2 cellular contexts compared by ENCODE assay signal in the genomic region with DNA sequence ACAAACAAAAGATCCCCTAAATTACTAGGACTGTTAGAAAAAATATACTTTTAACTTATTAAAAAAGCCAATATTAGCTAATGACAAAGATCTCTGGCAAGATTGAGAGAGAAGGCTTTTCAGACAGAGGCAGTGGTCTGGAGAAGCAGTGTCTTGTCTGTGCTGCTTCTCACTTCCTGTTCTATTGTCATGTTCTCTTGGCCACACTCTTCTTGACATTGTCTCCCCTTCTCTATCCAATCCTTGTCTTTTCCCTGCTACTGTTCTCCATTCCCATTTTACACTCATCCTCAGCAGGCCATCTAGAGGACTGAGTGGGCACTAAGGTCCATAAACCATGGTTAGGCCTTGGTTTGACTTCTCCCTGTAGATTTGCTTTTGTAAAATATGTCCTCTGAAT.
TF ChIP-seq lines count a peak whose summit lies in the region.

No MANE protein-coding gene starts in this region.

TF ChIP-seq in WTC11, 78 proteins besides CTCF, POLR2A, EP300 and RAD21 (continued from another document):
- no peak for TF ChIP-seq STAT6 (CRISPR knock-in tag; conservative IDR thresholded peaks at IDR 0.05; ENCODE audit: low read depth)
- no peak for TF ChIP-seq CREM (CRISPR knock-in tag; IDR thresholded peaks at IDR 0.05)
- TF ChIP-seq ELF4 (CRISPR knock-in tag; IDR thresholded peaks at IDR 0.05; ENCODE audit: low read depth), result no peak

TF ChIP-seq in SK-N-SH, 30 proteins besides CTCF, POLR2A, EP300 and RAD21 (continued from another document):
- no peak for TF ChIP-seq USF2 (IDR thresholded peaks at IDR 0.05; ENCODE audit: borderline replicate concordance, low read depth, low read length)
- TF ChIP-seq YY1 (IDR thresholded peaks at IDR 0.05; ENCODE audit: low read depth), result no peak
- TF ChIP-seq SMC3 (IDR thresholded peaks at IDR 0.05; ENCODE audit: low read depth, low read length), result no peak
- TF ChIP-seq RXRA (IDR thresholded peaks at IDR 0.05; ENCODE audit: borderline replicate concordance, low read depth), result no peak
- no peak for TF ChIP-seq USF1 (IDR thresholded peaks at IDR 0.05; ENCODE audit: borderline replicate concordance, low read depth)
- TF ChIP-seq RCOR1 (IDR thresholded peaks at IDR 0.05; ENCODE audit: low read length), result no peak
- no peak for TF ChIP-seq FOXJ3 (CRISPR knock-in tag; IDR thresholded peaks at IDR 0.05)
